ENCODE assay signal across 8 cellular contexts in genomic region chr1:36324322-36324802, GRCh38. TPM values are rescaled to one million over a fixed set of nuclear protein-coding genes. Genes with fewer than 3 reads are reported as not detected.
DNase-seq lines count a peak whose midpoint lies in the region; ATAC-seq, FAIRE-seq and TF ChIP-seq lines count a peak whose summit lies in the region.

No MANE protein-coding gene starts in this region.

- H3K4me1 ChIP-seq in HepG2 (ENCODE audit: insufficient read depth, low read length): peaks cover 52% of the 10 kb centered on the region
- peaks cover 22 to 34% of the 10 kb centered on the region in 2 donors for H3K4me1 ChIP-seq in thyroid gland

- POLR2A ChIA-PET in HepG2 (lab: Yijun Ruan, JAX): interaction anchor here (0.9 to 3.5 kb wide), 13 partner anchors 10 to 172 kb away, joined by 3 to 58 read pairs (median 5); partner anchors contain the start of genes LSM10, SH3D21 and THRAP3

- no peak for DNase-seq in activated T-cell treated with anti-CD3 and anti-CD28 coated beads, Interleukin-2, amount 50 U/mL, for 72 hours
- DNase-seq in activated T-cell treated with anti-CD3 and anti-CD28 coated beads, Interleukin-2, amount 50 U/mL, for 1 hour: no peak
- DNase-seq in activated naive CD8-positive, alpha-beta T cell treated with anti-CD3 and anti-CD28 coated beads for 36 hours: no peak
- DNase-seq in HepG2 (ENCODE audit: low spot score) (no peak), thyroid gland (no peak), A172 (ENCODE audit: low spot score) (no peak)

- peak overlapping the region; percentile 72 to 82 (median 72) for H3K4me3 ChIP-seq in HepG2 (replicated peaks in 1 of 3; ENCODE audit: insufficient read depth in 1 of 3, low read depth in 2 of 3, low read length in 3 of 3)
- H3K4me3 ChIP-seq in thyroid gland (replicated peaks in 1 of 3): no peak overlapping the region

- H3K79me2 ChIP-seq in HepG2 (ENCODE audit: insufficient read depth, low read length): no peaks in the 10 kb centered on the region

- intact Hi-C loops in HepG2 (cut with micrococcal nuclease; ENCODE audit: unreplicated experiment): loop anchor here (2.0 kb wide), 1 partner anchor 18 kb away; the partner anchor contains the start of gene SH3D21
- intact Hi-C loops in thyroid gland (cut with DNase I): no loop called here

- H3K27me3 ChIP-seq in HepG2 (ENCODE audit: control insufficient read depth in 1 of 2, insufficient read depth in 2 of 2, low read length in 2 of 2) (no peaks in the 10 kb centered on the region; a peak in 1 of 5 replicates), thyroid gland (no peaks in the 10 kb centered on the region)

- BruUV-seq in HepG2 (replicated peaks; lab: Mats Ljungman, UMichigan): no TSS peak

- no peak for FAIRE-seq in HepG2 (lab: Jason Lieb, UNC)

- H3K36me3 ChIP-seq in HepG2 (replicated peaks in 1 of 2; ENCODE audit: control insufficient read depth in 1 of 2, insufficient read depth in 2 of 2, low read length in 2 of 2) (no peaks in the 10 kb centered on the region), thyroid gland (no peaks in the 10 kb centered on the region)

- no peak for TF ChIP-seq RAD21 in HepG2 (CRISPR knock-in tag; IDR thresholded peaks at IDR 0.05)

- H3K27me3 Mint-ChIP-seq in activated T-cell treated with anti-CD3 and anti-CD28 coated beads, Interleukin-2, amount 50 U/mL, for 72 hours (ENCODE audit: low read depth): peaks cover 15% of the 10 kb centered on the region
- peaks cover 17% of the 10 kb centered on the region for H3K27me3 Mint-ChIP-seq in activated naive CD8-positive, alpha-beta T cell treated with anti-CD3 and anti-CD28 coated beads for 36 hours

- H2AFZ ChIP-seq in HepG2 (ENCODE audit: low read length): no peak overlapping the region

- H3K9me3 ChIP-seq in HepG2 (ENCODE audit: low read length) (no peaks in the 10 kb centered on the region), thyroid gland (no peaks in the 10 kb centered on the region)

- H3K27ac Mint-ChIP-seq in activated T-cell treated with anti-CD3 and anti-CD28 coated beads, Interleukin-2, amount 50 U/mL, for 72 hours: no peak overlapping the region
- no peak overlapping the region for H3K27ac Mint-ChIP-seq in activated naive CD8-positive, alpha-beta T cell treated with anti-CD3 and anti-CD28 coated beads for 36 hours

- no peaks in the 10 kb centered on the region for H3K9me3 Mint-ChIP-seq in activated T-cell treated with anti-CD3 and anti-CD28 coated beads, Interleukin-2, amount 50 U/mL, for 72 hours
- no peaks in the 10 kb centered on the region for H3K9me3 Mint-ChIP-seq in activated naive CD8-positive, alpha-beta T cell treated with anti-CD3 and anti-CD28 coated beads for 36 hours

- H3K36me3 Mint-ChIP-seq in activated T-cell treated with anti-CD3 and anti-CD28 coated beads, Interleukin-2, amount 50 U/mL, for 72 hours (ENCODE audit: insufficient read depth in 2 of 2): no peaks in the 10 kb centered on the region
- H3K36me3 Mint-ChIP-seq in activated naive CD8-positive, alpha-beta T cell treated with anti-CD3 and anti-CD28 coated beads for 36 hours: peaks cover 5% of the 10 kb centered on the region

- TF ChIP-seq POLR2A in HepG2 (IDR thresholded peaks at IDR 0.05; ENCODE audit: insufficient read depth in 1 of 2, low read depth in 2 of 2, low read length in 2 of 2) (no peak), thyroid gland (IDR thresholded peaks at IDR 0.05) (no peak)

- ATAC-seq in activated T-cell treated with anti-CD3 and anti-CD28 coated beads, Interleukin-2, amount 50 U/mL, for 72 hours (replicated peaks in 1 of 2): no peak
- ATAC-seq in HepG2: no peak
- ATAC-seq in HG02981 (IDR thresholded peaks at IDR 0.05; ENCODE audit: unreplicated experiment): no peak
- ATAC-seq in HG03108 (IDR thresholded peaks at IDR 0.05; ENCODE audit: unreplicated experiment): no peak

- in situ Hi-C loops in HepG2 (cut with HindIII; ENCODE audit: extremely low pct_ligation_motif_present, low pct_unique_long_range_greater_than_20kb): no loop called here

- no peaks in the 10 kb centered on the region for H4K20me1 ChIP-seq in HepG2 (ENCODE audit: insufficient read depth, low read length)

- H3K9ac ChIP-seq in HepG2 (ENCODE audit: insufficient read depth, low read depth, low read length): peak overlapping the region; percentile 61

- CTCF ChIA-PET in HepG2 (lab: Yijun Ruan, JAX; ENCODE audit: low intra/inter-chr PET ratio, low total read pairs): no interaction called here

- TF ChIP-seq EP300 in HepG2 (IDR thresholded peaks at IDR 0.05; ENCODE audit: low read depth in 2 of 2, low read length in 2 of 2): no peak
- TF ChIP-seq EP300 in HepG2 (CRISPR knock-in tag; IDR thresholded peaks at IDR 0.05; ENCODE audit: borderline replicate concordance): no peak

- H3K4me3 Mint-ChIP-seq in activated T-cell treated with anti-CD3 and anti-CD28 coated beads, Interleukin-2, amount 50 U/mL, for 72 hours: peak overlapping the region; percentile 77 to 81
- H3K4me3 Mint-ChIP-seq in activated naive CD8-positive, alpha-beta T cell treated with anti-CD3 and anti-CD28 coated beads for 36 hours: peak overlapping the region; percentile 78

- H3K27ac ChIP-seq in HepG2 (ENCODE audit: extremely low read length, insufficient read depth, low read length) (peak overlapping the region; percentile 62), thyroid gland (peak overlapping the region in 2 of 3 donors; percentile 52 to 88)

- peaks cover 35% of the 10 kb centered on the region for H3K4me1 Mint-ChIP-seq in activated T-cell treated with anti-CD3 and anti-CD28 coated beads, Interleukin-2, amount 50 U/mL, for 72 hours (ENCODE audit: low read depth)
- peaks cover 19% of the 10 kb centered on the region for H3K4me1 Mint-ChIP-seq in activated naive CD8-positive, alpha-beta T cell treated with anti-CD3 and anti-CD28 coated beads for 36 hours

- WGBS in HepG2 (ENCODE audit: low lambda C conversion rate): 25% methylated on average over 2 of the region's 11 CpGs
- WGBS in thyroid gland, 2 donors: 39 to 46% methylated on average over 8 to 10 of the region's 11 CpGs

- TF ChIP-seq CTCF in HepG2 (CRISPR knock-in tag; IDR thresholded peaks at IDR 0.05): no peak
- no peak for TF ChIP-seq CTCF in thyroid gland (IDR thresholded peaks at IDR 0.05)

- H3K4me2 ChIP-seq in HepG2 (ENCODE audit: low read depth, low read length): peak overlapping the region; percentile 84

RNA-seq across cellular contexts. Expression of gene EVA1B, which starts 0.9 kb away (rescaled TPM):
- total RNA-seq in activated T-cell treated with anti-CD3 and anti-CD28 coated beads, Interleukin-2, amount 50 U/mL, for 72 hours: 1 to 10 TPM; 8.0 to 9.4 TPM
- 1 to 10 TPM; 5.3 to 6.3 TPM for total RNA-seq in activated naive CD8-positive, alpha-beta T cell treated with anti-CD3 and anti-CD28 coated beads for 36 hours
- 3.8 and 6.6 TPM in 2 replicates for total RNA-seq in HepG2 (2016; rRNA removed; fragmentation: Illumina TruSeq; extraction: Trizol)
- 17.4 and 24.0 TPM in 2 replicates for total RNA-seq in HepG2 (2016; cell fraction: cytosol; rRNA removed; fragmentation: Illumina TruSeq; extraction: Trizol; ENCODE audit: low read depth)
- 5.1 and 5.9 TPM in 2 replicates for total RNA-seq in HepG2 (2016; cell fraction: insoluble cytoplasmic fraction; rRNA removed; fragmentation: Illumina TruSeq; extraction: Trizol)
- 15.5 and 17.9 TPM in 2 replicates for total RNA-seq in HepG2 (2016; cell fraction: membrane; rRNA removed; fragmentation: Illumina TruSeq; extraction: Trizol)
- 2.5 and 2.7 TPM in 2 replicates for total RNA-seq in HepG2 (2016; cell fraction: nucleus; rRNA removed; fragmentation: Illumina TruSeq; extraction: Trizol)
- 3.9 and 5.8 TPM in 2 replicates for polyA plus RNA-seq in HepG2 (2011; rRNA removed)
- polyA plus RNA-seq in HepG2 (2011; cell fraction: cytosol; rRNA removed): 4.7 and 13.2 TPM in 2 replicates
- polyA plus RNA-seq in HepG2 (2011; cell fraction: nucleus; rRNA removed): 7.5 and 8.1 TPM in 2 replicates
- 2.8 and 7.2 TPM in 2 replicates for polyA plus RNA-seq in HepG2 (2012)
- polyA plus RNA-seq in HepG2 (2016; cell fraction: cytosol; fragmentation: Illumina TruSeq; extraction: Trizol; ENCODE audit: low read depth): 17.5 and 21.2 TPM in 2 replicates
- 3.5 and 4.8 TPM in 2 replicates for polyA plus RNA-seq in HepG2 (2016; cell fraction: insoluble cytoplasmic fraction; fragmentation: Illumina TruSeq; extraction: Trizol; ENCODE audit: low read depth)
- polyA plus RNA-seq in HepG2 (2016; cell fraction: membrane; fragmentation: Illumina TruSeq; extraction: Trizol; ENCODE audit: low read depth): 12.3 and 13.6 TPM in 2 replicates
- polyA plus RNA-seq in HepG2 (2016; cell fraction: nucleus; fragmentation: Illumina TruSeq; extraction: Trizol; ENCODE audit: insufficient read depth, low read depth): 5.0 and 5.9 TPM in 2 replicates
- polyA minus RNA-seq in HepG2 (2011; rRNA and poly(A)+ RNA removed; ENCODE audit: low replicate concordance): 1.2 and 5.8 TPM in 2 replicates
- 2.5 and 3.6 TPM in 2 replicates for polyA minus RNA-seq in HepG2 (2011; cell fraction: cytosol; rRNA and poly(A)+ RNA removed)
- 0.50 and 0.90 TPM in 2 replicates for polyA minus RNA-seq in HepG2 (2011; cell fraction: nucleus; rRNA and poly(A)+ RNA removed)
- total RNA-seq in thyroid gland: 10 to 100 TPM; 30.7 to 71.5 (median 52.5) TPM
- 9.6 and 17.8 TPM in 2 replicates for total RNA-seq in A172 (2014; rRNA removed; shearing (Covaris generic))

RNA-seq across cellular contexts. Expression of gene SH3D21, which starts 18.2 kb away (rescaled TPM):
- 10 to 100 TPM in 1 of 2 donors, 1 to 10 TPM in 1; 8.1 to 16.3 TPM for total RNA-seq in activated T-cell treated with anti-CD3 and anti-CD28 coated beads, Interleukin-2, amount 50 U/mL, for 72 hours
- total RNA-seq in activated naive CD8-positive, alpha-beta T cell treated with anti-CD3 and anti-CD28 coated beads for 36 hours: 1 to 10 TPM; 9.3 to 9.4 TPM
- total RNA-seq in HepG2 (2016; rRNA removed; fragmentation: Illumina TruSeq; extraction: Trizol) (1.4 and 5.1 TPM in 2 replicates), thyroid gland (10 to 100 TPM; 10.7 to 25.1 (median 16.9) TPM)
- total RNA-seq in HepG2 (2016; cell fraction: cytosol; rRNA removed; fragmentation: Illumina TruSeq; extraction: Trizol; ENCODE audit: low read depth): 0.79 and 0.81 TPM in 2 replicates
- total RNA-seq in HepG2 (2016; cell fraction: insoluble cytoplasmic fraction; rRNA removed; fragmentation: Illumina TruSeq; extraction: Trizol): 0.98 and 4.8 TPM in 2 replicates
- total RNA-seq in HepG2 (2016; cell fraction: membrane; rRNA removed; fragmentation: Illumina TruSeq; extraction: Trizol): 1.1 TPM in 2 replicates
- total RNA-seq in HepG2 (2016; cell fraction: nucleus; rRNA removed; fragmentation: Illumina TruSeq; extraction: Trizol): 6.7 and 7.2 TPM in 2 replicates
- 8.6 and 8.7 TPM in 2 replicates for polyA plus RNA-seq in HepG2 (2011; rRNA removed)
- polyA plus RNA-seq in HepG2 (2011; cell fraction: cytosol; rRNA removed): 1.6 and 1.7 TPM in 2 replicates
- 84.9 and 116 TPM in 2 replicates for polyA plus RNA-seq in HepG2 (2011; cell fraction: nucleus; rRNA removed)
- polyA plus RNA-seq in HepG2 (2012): 6.9 and 8.0 TPM in 2 replicates
- 0.40 and 0.63 TPM in 2 replicates for polyA plus RNA-seq in HepG2 (2016; cell fraction: cytosol; fragmentation: Illumina TruSeq; extraction: Trizol; ENCODE audit: low read depth)
- 2.1 and 2.3 TPM in 2 replicates for polyA plus RNA-seq in HepG2 (2016; cell fraction: insoluble cytoplasmic fraction; fragmentation: Illumina TruSeq; extraction: Trizol; ENCODE audit: low read depth)
- polyA plus RNA-seq in HepG2 (2016; cell fraction: membrane; fragmentation: Illumina TruSeq; extraction: Trizol; ENCODE audit: low read depth): 1.0 and 1.1 TPM in 2 replicates
- 21.9 and 30.8 TPM in 2 replicates for polyA plus RNA-seq in HepG2 (2016; cell fraction: nucleus; fragmentation: Illumina TruSeq; extraction: Trizol; ENCODE audit: insufficient read depth, low read depth)
- polyA minus RNA-seq in HepG2 (2011; rRNA and poly(A)+ RNA removed; ENCODE audit: low replicate concordance): 3.0 and 3.2 TPM in 2 replicates
- 1.1 and 1.7 TPM in 2 replicates for polyA minus RNA-seq in HepG2 (2011; cell fraction: cytosol; rRNA and poly(A)+ RNA removed)
- 15.7 and 16.0 TPM in 2 replicates for polyA minus RNA-seq in HepG2 (2011; cell fraction: nucleus; rRNA and poly(A)+ RNA removed)
- 0.98 TPM in 1 of 2 replicates, not detected in the other for total RNA-seq in A172 (2014; rRNA removed; shearing (Covaris generic))

Comparison
In these comparisons a context has a peak if more than half of its experiments do, and no peak if none do; other contexts are left out.
1. H3K4me3 ChIP-seq: peak in HepG2 (3 of 3); none in thyroid gland (0 of 3).